9 cellular contexts compared by ENCODE assay signal in the genomic region with DNA sequence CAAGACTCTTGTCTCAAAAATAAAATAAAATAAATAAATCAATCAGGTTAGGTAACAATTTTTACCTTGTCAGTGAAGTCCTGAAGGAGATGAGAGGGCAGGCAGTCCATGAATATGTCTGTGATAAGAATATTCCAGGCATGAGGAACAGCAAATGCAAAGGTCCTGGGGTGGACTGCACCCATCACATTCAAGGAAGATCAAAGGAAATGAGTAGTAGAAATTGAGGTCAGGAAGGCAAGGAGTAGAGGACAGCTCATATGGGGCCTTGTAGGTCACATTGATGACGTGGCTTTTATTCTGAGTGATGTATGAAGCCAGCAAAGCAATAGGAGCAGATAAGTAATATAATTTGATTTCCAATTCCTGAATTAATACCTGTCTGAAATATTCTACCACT.
"Had no signal": no experiment of that assay in that cellular context is flagged by ENCODE, and none has a peak within 500 bp of the region (broad histone marks: within the 10 kb centered on the region; RNA-seq: fewer than 3 reads in every experiment).

No MANE protein-coding gene starts in this region.

- H3K27ac Mint-ChIP-seq: HFFc6, IgD-negative memory B cell had no signal

- H3K36me3 ChIP-seq: HAP-1 had no signal

- H3K4me3 ChIP-seq: GM23248, HAP-1 had no signal

- H3K4me3 Mint-ChIP-seq: HFFc6, IgD-negative memory B cell had no signal

- H3K36me3 Mint-ChIP-seq: IgD-negative memory B cell had no signal

- DNase-seq: GM23248, GOT3, H7, HFFc6, KBM-7 had no signal

- H3K27ac ChIP-seq: GM23248, HL-60, KMS-11 had no signal

- H3K4me1 Mint-ChIP-seq: IgD-negative memory B cell had no signal
